1 cellular context compared by ENCODE assay signal in the genomic region with DNA sequence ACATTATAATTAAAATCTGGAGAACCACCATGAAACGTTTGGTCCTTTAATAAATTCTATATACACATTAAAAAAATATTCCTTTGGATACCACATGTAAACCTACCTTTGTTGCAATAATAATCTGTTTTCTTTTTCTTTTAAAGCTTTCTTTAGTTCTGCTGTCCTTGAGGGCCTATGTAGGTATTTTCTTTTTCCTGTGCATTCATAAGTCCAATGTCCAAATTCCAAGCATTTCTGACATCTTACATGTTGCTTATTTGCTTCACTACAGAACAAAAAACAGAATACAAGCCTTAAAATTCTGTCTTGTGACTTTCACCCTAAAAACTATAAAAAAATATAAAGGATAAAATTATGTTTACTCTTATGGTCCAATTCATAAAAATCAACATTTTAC.
A peak's percentile ranks its signal among the peaks of the same experiment; 100 is the strongest.
TF ChIP-seq lines count a peak whose summit lies in the region.

No MANE protein-coding gene starts in this region.

TF ChIP-seq in HepG2, 621 proteins besides CTCF, POLR2A, EP300 and RAD21 (continued from another document and continues in another):
- no peak for TF ChIP-seq HMGXB3 (CRISPR knock-in tag; IDR thresholded peaks at IDR 0.05; ENCODE audit: borderline replicate concordance)
- TF ChIP-seq ZNF496 (CRISPR knock-in tag; IDR thresholded peaks at IDR 0.05; ENCODE audit: insufficient replicate concordance) = no peak
- no peak for TF ChIP-seq CHCHD3 (CRISPR knock-in tag; IDR thresholded peaks at IDR 0.05)
- TF ChIP-seq ZFP1 (CRISPR knock-in tag; IDR thresholded peaks at IDR 0.05) = no peak
- TF ChIP-seq MIXL1 (CRISPR knock-in tag; IDR thresholded peaks at IDR 0.05) = 0 out of 2 replicates have a peak, but pooled peaks have one; percentile 12
- TF ChIP-seq PREB (CRISPR knock-in tag; IDR thresholded peaks at IDR 0.05) = no peak
- TF ChIP-seq HOXD1 (CRISPR knock-in tag; IDR thresholded peaks at IDR 0.05) = no peak
- no peak for TF ChIP-seq ZNF343 (CRISPR knock-in tag; IDR thresholded peaks at IDR 0.05)
- TF ChIP-seq ETV6 (CRISPR knock-in tag; conservative IDR thresholded peaks at IDR 0.05) = no peak
- no peak for TF ChIP-seq ZNF180 (CRISPR knock-in tag; IDR thresholded peaks at IDR 0.05; ENCODE audit: borderline replicate concordance, low read depth)
- no peak for TF ChIP-seq GZF1 (CRISPR knock-in tag; IDR thresholded peaks at IDR 0.05)
- no peak for TF ChIP-seq KDM3A (CRISPR knock-in tag; IDR thresholded peaks at IDR 0.05; ENCODE audit: low read depth)
- no peak for TF ChIP-seq SOX6 (IDR thresholded peaks at IDR 0.05)
- TF ChIP-seq SOX6 (CRISPR knock-in tag; IDR thresholded peaks at IDR 0.05) = no peak; the same call in 1 of the 2 replicates
- peak; percentile 58; the same call in 1 of the 2 replicates for TF ChIP-seq SOX5 (CRISPR knock-in tag; IDR thresholded peaks at IDR 0.05; ENCODE audit: borderline replicate concordance)
- TF ChIP-seq ZNF18 (CRISPR knock-in tag; IDR thresholded peaks at IDR 0.05; ENCODE audit: insufficient replicate concordance) = no peak
- TF ChIP-seq, protein P1, sequence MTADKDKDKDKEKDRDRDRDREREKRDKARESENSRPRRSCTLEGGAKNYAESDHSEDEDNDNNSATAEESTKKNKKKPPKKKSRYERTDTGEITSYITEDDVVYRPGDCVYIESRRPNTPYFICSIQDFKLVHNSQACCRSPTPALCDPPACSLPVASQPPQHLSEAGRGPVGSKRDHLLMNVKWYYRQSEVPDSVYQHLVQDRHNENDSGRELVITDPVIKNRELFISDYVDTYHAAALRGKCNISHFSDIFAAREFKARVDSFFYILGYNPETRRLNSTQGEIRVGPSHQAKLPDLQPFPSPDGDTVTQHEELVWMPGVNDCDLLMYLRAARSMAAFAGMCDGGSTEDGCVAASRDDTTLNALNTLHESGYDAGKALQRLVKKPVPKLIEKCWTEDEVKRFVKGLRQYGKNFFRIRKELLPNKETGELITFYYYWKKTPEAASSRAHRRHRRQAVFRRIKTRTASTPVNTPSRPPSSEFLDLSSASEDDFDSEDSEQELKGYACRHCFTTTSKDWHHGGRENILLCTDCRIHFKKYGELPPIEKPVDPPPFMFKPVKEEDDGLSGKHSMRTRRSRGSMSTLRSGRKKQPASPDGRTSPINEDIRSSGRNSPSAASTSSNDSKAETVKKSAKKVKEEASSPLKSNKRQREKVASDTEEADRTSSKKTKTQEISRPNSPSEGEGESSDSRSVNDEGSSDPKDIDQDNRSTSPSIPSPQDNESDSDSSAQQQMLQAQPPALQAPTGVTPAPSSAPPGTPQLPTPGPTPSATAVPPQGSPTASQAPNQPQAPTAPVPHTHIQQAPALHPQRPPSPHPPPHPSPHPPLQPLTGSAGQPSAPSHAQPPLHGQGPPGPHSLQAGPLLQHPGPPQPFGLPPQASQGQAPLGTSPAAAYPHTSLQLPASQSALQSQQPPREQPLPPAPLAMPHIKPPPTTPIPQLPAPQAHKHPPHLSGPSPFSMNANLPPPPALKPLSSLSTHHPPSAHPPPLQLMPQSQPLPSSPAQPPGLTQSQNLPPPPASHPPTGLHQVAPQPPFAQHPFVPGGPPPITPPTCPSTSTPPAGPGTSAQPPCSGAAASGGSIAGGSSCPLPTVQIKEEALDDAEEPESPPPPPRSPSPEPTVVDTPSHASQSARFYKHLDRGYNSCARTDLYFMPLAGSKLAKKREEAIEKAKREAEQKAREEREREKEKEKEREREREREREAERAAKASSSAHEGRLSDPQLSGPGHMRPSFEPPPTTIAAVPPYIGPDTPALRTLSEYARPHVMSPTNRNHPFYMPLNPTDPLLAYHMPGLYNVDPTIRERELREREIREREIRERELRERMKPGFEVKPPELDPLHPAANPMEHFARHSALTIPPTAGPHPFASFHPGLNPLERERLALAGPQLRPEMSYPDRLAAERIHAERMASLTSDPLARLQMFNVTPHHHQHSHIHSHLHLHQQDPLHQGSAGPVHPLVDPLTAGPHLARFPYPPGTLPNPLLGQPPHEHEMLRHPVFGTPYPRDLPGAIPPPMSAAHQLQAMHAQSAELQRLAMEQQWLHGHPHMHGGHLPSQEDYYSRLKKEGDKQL (CRISPR knock-in tag; IDR thresholded peaks at IDR 0.05; ENCODE audit: low read depth) = no peak
- peak; percentile 44 for TF ChIP-seq MED1 (CRISPR knock-in tag; IDR thresholded peaks at IDR 0.05)
- no peak for TF ChIP-seq KDM5B (CRISPR knock-in tag; IDR thresholded peaks at IDR 0.05; ENCODE audit: borderline replicate concordance)
- TF ChIP-seq ZNF792 (CRISPR knock-in tag; IDR thresholded peaks at IDR 0.05) = no peak
- TF ChIP-seq NFIB (CRISPR knock-in tag; IDR thresholded peaks at IDR 0.05; ENCODE audit: borderline replicate concordance) = no peak
- no peak for TF ChIP-seq ZMAT5 (CRISPR knock-in tag; IDR thresholded peaks at IDR 0.05; ENCODE audit: borderline replicate concordance, low read depth)
- TF ChIP-seq ZNF839 (CRISPR knock-in tag; IDR thresholded peaks at IDR 0.05; ENCODE audit: borderline replicate concordance) = no peak
- peak; percentile 38; the same call in 1 of the 2 replicates for TF ChIP-seq RXRB (CRISPR knock-in tag; IDR thresholded peaks at IDR 0.05; ENCODE audit: borderline replicate concordance)
- TF ChIP-seq HOXA3 (CRISPR knock-in tag; IDR thresholded peaks at IDR 0.05) = no peak
- no peak for TF ChIP-seq CREB3 (CRISPR knock-in tag; IDR thresholded peaks at IDR 0.05)
- TF ChIP-seq, protein P2, sequence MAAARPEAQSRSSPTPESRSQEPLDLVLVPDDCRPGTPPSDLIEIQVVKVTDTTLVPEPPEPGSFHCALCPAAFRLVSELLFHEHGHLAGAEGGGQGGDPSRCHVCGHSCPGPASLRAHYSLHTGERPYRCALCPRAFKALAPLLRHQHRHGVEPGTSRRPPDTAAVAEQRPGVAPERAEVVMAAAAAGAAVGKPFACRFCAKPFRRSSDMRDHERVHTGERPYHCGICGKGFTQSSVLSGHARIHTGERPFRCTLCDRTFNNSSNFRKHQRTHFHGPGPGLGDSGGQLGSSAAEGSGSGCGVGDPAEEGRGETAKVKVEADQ (CRISPR knock-in tag; IDR thresholded peaks at IDR 0.05; ENCODE audit: borderline replicate concordance) = no peak
- no peak for TF ChIP-seq RELA (CRISPR knock-in tag; IDR thresholded peaks at IDR 0.05)
- no peak for TF ChIP-seq REPIN1 (CRISPR knock-in tag; IDR thresholded peaks at IDR 0.05; ENCODE audit: borderline replicate concordance, low read depth)
- TF ChIP-seq RCOR2 (CRISPR knock-in tag; IDR thresholded peaks at IDR 0.05) = 0 out of 2 replicates have a peak, but pooled peaks have one; percentile 23
- TF ChIP-seq TEAD2 (CRISPR knock-in tag; IDR thresholded peaks at IDR 0.05) = no peak
- TF ChIP-seq GABPA (IDR thresholded peaks at IDR 0.05; ENCODE audit: low read depth, low read length) = no peak
- TF ChIP-seq GABPA (CRISPR knock-in tag; IDR thresholded peaks at IDR 0.05; ENCODE audit: low read depth) = no peak
- no peak; the same call in 1 of the 2 replicates for TF ChIP-seq ZNF460 (CRISPR knock-in tag; IDR thresholded peaks at IDR 0.05; ENCODE audit: borderline replicate concordance)
- TF ChIP-seq, protein P3, sequence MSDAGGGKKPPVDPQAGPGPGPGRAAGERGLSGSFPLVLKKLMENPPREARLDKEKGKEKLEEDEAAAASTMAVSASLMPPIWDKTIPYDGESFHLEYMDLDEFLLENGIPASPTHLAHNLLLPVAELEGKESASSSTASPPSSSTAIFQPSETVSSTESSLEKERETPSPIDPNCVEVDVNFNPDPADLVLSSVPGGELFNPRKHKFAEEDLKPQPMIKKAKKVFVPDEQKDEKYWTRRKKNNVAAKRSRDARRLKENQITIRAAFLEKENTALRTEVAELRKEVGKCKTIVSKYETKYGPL (CRISPR knock-in tag; IDR thresholded peaks at IDR 0.05) = no peak
- TF ChIP-seq SKIL (CRISPR knock-in tag; IDR thresholded peaks at IDR 0.05; ENCODE audit: borderline replicate concordance) = no peak
- no peak for TF ChIP-seq ZNF563 (CRISPR knock-in tag; IDR thresholded peaks at IDR 0.05)
- no peak for TF ChIP-seq CHD2 (IDR thresholded peaks at IDR 0.05; ENCODE audit: low read depth, low read length)
